In the genomic region with DNA sequence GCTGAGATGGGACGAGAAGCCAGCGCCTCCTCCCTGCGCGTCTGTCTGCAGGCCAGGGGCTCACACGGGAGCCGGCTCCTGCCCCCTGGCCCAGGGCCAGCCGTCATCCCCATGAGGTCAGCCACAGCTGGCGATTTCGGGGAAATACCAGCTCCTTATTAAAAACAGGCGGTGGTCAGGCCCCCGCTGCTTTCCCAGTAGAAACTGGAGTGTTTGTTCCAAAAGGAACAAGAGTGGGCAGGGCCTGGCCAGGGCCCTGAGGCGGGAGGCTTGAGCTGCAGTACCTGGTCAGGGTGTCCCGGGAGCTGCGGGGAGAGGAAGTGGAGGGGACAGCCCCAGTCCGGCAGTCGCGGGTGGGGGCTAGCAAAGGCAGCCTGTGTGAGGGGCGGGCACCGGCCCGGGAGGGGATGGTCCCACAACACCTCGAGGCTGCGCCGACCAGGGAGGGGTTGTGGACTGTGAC, we compare ENCODE assay signal across 9 cellular contexts. TPM values are rescaled to one million over a fixed set of nuclear protein-coding genes. Genes with fewer than 3 reads are reported as not detected.
A peak's percentile ranks its signal among the peaks of the same experiment; 100 is the strongest.
DNase-seq lines count a peak whose midpoint lies in the region; ATAC-seq, FAIRE-seq and TF ChIP-seq lines count a peak whose summit lies in the region.
"Had no signal": no experiment of that assay in that cellular context is flagged by ENCODE, and none has a peak within 500 bp of the region (broad histone marks: within the 10 kb centered on the region; RNA-seq: fewer than 3 reads in every experiment).

No MANE protein-coding gene starts in this region.

- peaks cover 46% of the 10 kb centered on the region for H3K4me1 ChIP-seq in left ventricle myocardium inferior

- peak; percentile 49 for ATAC-seq in HG03175 (IDR thresholded peaks at IDR 0.05; ENCODE audit: unreplicated experiment)
- peak in 1 of 2 donors; percentile 72 for ATAC-seq in activated naive CD4-positive, alpha-beta T cell treated with anti-CD3 and anti-CD28 coated beads, Interleukin-2, amount 50 U/mL, for 72 hours

- DNase-seq in GM18507 (ENCODE audit: extremely low spot score, insufficient read length, low read depth), result no peak
- DNase-seq in activated naive CD4-positive, alpha-beta T cell treated with anti-CD3 and anti-CD28 coated beads, Interleukin-2, amount 50 U/mL, for 72 hours (ENCODE audit: low spot score in 2 of 2), result no peak
- DNase-seq in left ventricle myocardium inferior, result peak; percentile 80
- no peak for DNase-seq in progenitor cell of endocrine pancreas (ENCODE audit: low spot score, unreplicated experiment)
- DNase-seq in NCI-H82 (lab: John Stamatoyannopoulos, UW), result no peak
- DNase-seq in effector CD4-positive, alpha-beta T cell, result no peak

- no peak for TF ChIP-seq CTCF in 22Rv1 (IDR thresholded peaks at IDR 0.05)
- TF ChIP-seq CTCF in left ventricle myocardium inferior (IDR thresholded peaks at IDR 0.05; ENCODE audit: borderline replicate concordance), result no peak
- TF ChIP-seq CTCF in progenitor cell of endocrine pancreas (IDR thresholded peaks at IDR 0.05; ENCODE audit: unreplicated experiment), result no peak

- no peaks in the 10 kb centered on the region for H3K27me3 ChIP-seq in left ventricle myocardium inferior (ENCODE audit: low read depth)

- intact Hi-C loops in left ventricle myocardium inferior (cut with micrococcal nuclease), result no loop called here

- H3K9me3 Mint-ChIP-seq in activated naive CD4-positive, alpha-beta T cell treated with anti-CD3 and anti-CD28 coated beads, Interleukin-2, amount 50 U/mL, for 72 hours, result peaks cover 8 to 17% of the 10 kb centered on the region in 2 donors
- H3K9me3 Mint-ChIP-seq in progenitor cell of endocrine pancreas (ENCODE audit: low read depth), result peaks cover 20% of the 10 kb centered on the region

- no peaks in the 10 kb centered on the region for H3K27me3 Mint-ChIP-seq in progenitor cell of endocrine pancreas

- peak overlapping the region; percentile 73 for H3K4me3 Mint-ChIP-seq in progenitor cell of endocrine pancreas (ENCODE audit: low read depth)

- FAIRE-seq in GM18507 (lab: Jason Lieb, UNC), result peak; percentile 18

- peak overlapping the region; percentile 79 to 81 for H3K27ac Mint-ChIP-seq in activated naive CD4-positive, alpha-beta T cell treated with anti-CD3 and anti-CD28 coated beads, Interleukin-2, amount 50 U/mL, for 72 hours
- H3K27ac Mint-ChIP-seq in progenitor cell of endocrine pancreas, result peak overlapping the region; percentile 87

- H3K4me1 Mint-ChIP-seq in progenitor cell of endocrine pancreas (ENCODE audit: low read depth), result peaks cover 4% of the 10 kb centered on the region

- H3K4me3 ChIP-seq in left ventricle myocardium inferior, result peak overlapping the region; percentile 61

- H3K36me3 ChIP-seq in left ventricle myocardium inferior, result peaks cover 11% of the 10 kb centered on the region

- peaks cover 33% of the 10 kb centered on the region for H3K9me3 ChIP-seq in left ventricle myocardium inferior (replicated peaks)

- H3K36me3 Mint-ChIP-seq in activated naive CD4-positive, alpha-beta T cell treated with anti-CD3 and anti-CD28 coated beads, Interleukin-2, amount 50 U/mL, for 72 hours, result peaks cover 0 to 2% of the 10 kb centered on the region in 2 donors
- peaks cover 5% of the 10 kb centered on the region for H3K36me3 Mint-ChIP-seq in progenitor cell of endocrine pancreas (ENCODE audit: insufficient read depth)

- H3K27ac ChIP-seq in 22Rv1 (peak overlapping the region; percentile 33), left ventricle myocardium inferior (replicated peaks) (peak overlapping the region; percentile 95)

RNA-seq across cellular contexts. Expression of a gene that starts 17.8 kb away (rescaled TPM):
- not detected for total RNA-seq in activated naive CD4-positive, alpha-beta T cell treated with anti-CD3 and anti-CD28 coated beads, Interleukin-2, amount 50 U/mL, for 72 hours
- total RNA-seq in left ventricle myocardium inferior, result 7,440 TPM
- total RNA-seq in progenitor cell of endocrine pancreas, result 0.33 TPM in 1 of 2 replicates, not detected in the other
- total RNA-seq: pulmonary artery endothelial cell had no signal

RNA-seq across cellular contexts. Expression of a gene that starts 32.1 kb away (rescaled TPM):
- not detected for total RNA-seq in activated naive CD4-positive, alpha-beta T cell treated with anti-CD3 and anti-CD28 coated beads, Interleukin-2, amount 50 U/mL, for 72 hours
- total RNA-seq in left ventricle myocardium inferior, result 6.4 TPM
- 0.26 and 0.40 TPM in 2 replicates for total RNA-seq in progenitor cell of endocrine pancreas

Comparison
In these comparisons a context has a peak if more than half of its experiments do, and no peak if none do; other contexts are left out.
1. RNA of a gene that starts 17.8 kb away (total RNA-seq): 7,440 TPM in left ventricle myocardium inferior (single experiment); 0.33 TPM in progenitor cell of endocrine pancreas and not detected in activated naive CD4-positive, alpha-beta T cell treated with anti-CD3 and anti-CD28 coated beads, Interleukin-2, amount 50 U/mL, for 72 hours; every median in the first group is over 1,000 times any median in the second.